Comparison of ENCODE assay signal across 14 cellular contexts in genomic region chr5:150460781-150461180, GRCh38. TPM values are rescaled to one million over a fixed set of nuclear protein-coding genes. Genes with fewer than 3 reads are reported as not detected.
DNase-seq lines count a peak whose midpoint lies in the region; ATAC-seq, FAIRE-seq and TF ChIP-seq lines count a peak whose summit lies in the region.
"Had no signal": no experiment of that assay in that cellular context is flagged by ENCODE, and none has a peak within 500 bp of the region (broad histone marks: within the 10 kb centered on the region; RNA-seq: fewer than 3 reads in every experiment).

No MANE protein-coding gene starts in this region.

- peaks cover 3% of the 10 kb centered on the region for H3K4me1 Mint-ChIP-seq in type B pancreatic cell (ENCODE audit: unreplicated experiment)

- H2AFZ ChIP-seq in IMR-90 (replicated peaks; ENCODE audit: low read length, poor library complexity), result peak overlapping the region; percentile 65
- peak overlapping the region; percentile 33; the same call in 1 of the 2 replicates for H2AFZ ChIP-seq in H1 (ENCODE audit: low read length)

- no peaks in the 10 kb centered on the region for H3K23me2 ChIP-seq in H1 (ENCODE audit: low read depth, low read length)

- peak overlapping the region; percentile 33 for H2AK9ac ChIP-seq in IMR-90 (replicated peaks; ENCODE audit: low read depth, low read length, poor library complexity)

- DNase-seq in cardiac muscle cell (ENCODE audit: low read depth in 1 of 2, low spot score in 1 of 2) (no peak), heart left ventricle (no peak), IMR-90 (no peak), H1 (ENCODE audit: low read depth in 1 of 2, low spot score in 2 of 2) (no peak), type B pancreatic cell (ENCODE audit: extremely low spot score, unreplicated experiment) (no peak), foreskin melanocyte (no peak), C1 segment of cervical spinal cord (lab: John Stamatoyannopoulos, UW) (no peak), mucosa of gallbladder (ENCODE audit: low spot score) (no peak)
- DNase-seq: hypothalamus, NCI-H187 had no signal

- no peak for TF ChIP-seq RAD21 in IMR-90 (IDR thresholded peaks at IDR 0.05; ENCODE audit: low read length)
- no peak for TF ChIP-seq RAD21 in H1 (IDR thresholded peaks at IDR 0.05 in 1 of 2, conservative IDR thresholded peaks at IDR 0.05 in 1 of 2; ENCODE audit: low read depth in 2 of 2, low read length in 2 of 2)

- H3K79me1 ChIP-seq in IMR-90 (ENCODE audit: low read depth in 1 of 2, low read length in 2 of 2) (0 out of 4 replicates have a peak, but pooled peaks cover 0 to 6% of the 10 kb centered on the region in 2 experiments), H1 (ENCODE audit: low read depth, low read length) (no peaks in the 10 kb centered on the region)

- peak overlapping the region; percentile 69 for H3K4ac ChIP-seq in IMR-90 (ENCODE audit: low read depth, low read length)
- peak overlapping the region; percentile 23 for H3K4ac ChIP-seq in H1 (replicated peaks; ENCODE audit: insufficient read length, low read depth, low read length)

- H4K5ac ChIP-seq in IMR-90 (ENCODE audit: low read depth, low read length) (peak overlapping the region; percentile 38; the same call in 1 of the 2 replicates), H1 (ENCODE audit: insufficient read length, low read depth, low read length) (peak overlapping the region; percentile 55)

- POLR2A ChIA-PET in IMR-90 (lab: Charles Lee; ENCODE audit: unreplicated experiment) (no interaction called here), H1 (lab: Charles Lee; ENCODE audit: partially characterized antibody) (interaction anchor here (0.7 to 3.8 kb wide), 16 partner anchors 11 to 239 kb away, joined by 3 to 38 read pairs (median 4); partner anchors contain the start of gene RPS14)

- no peak for TF ChIP-seq POLR2A in heart left ventricle (IDR thresholded peaks at IDR 0.05)
- no peak for TF ChIP-seq POLR2A in IMR-90 (IDR thresholded peaks at IDR 0.05; ENCODE audit: low read depth, low read length)
- TF ChIP-seq POLR2A in H1 (IDR thresholded peaks at IDR 0.05; ENCODE audit: control extremely low read depth in 1 of 2, low read depth in 2 of 2, low read length in 2 of 2), result no peak

- H3K23ac ChIP-seq in IMR-90 (ENCODE audit: low read depth, low read length) (peak overlapping the region; percentile 26; the same call in 1 of the 2 replicates), H1 (ENCODE audit: insufficient read length) (no peak overlapping the region)

- intact Hi-C loops in heart left ventricle (cut with DNase I) (loop anchor here in 8 of 10 donors (5.0 to 10.0 kb wide), 5 partner anchors 37 to 384 kb away; partner anchors contain the start of gene IRGM (in 1 of the 8)), IMR-90 (cut with micrococcal nuclease) (no loop called here)

- TF ChIP-seq CTCF in cardiac muscle cell (IDR thresholded peaks at IDR 0.05; ENCODE audit: low read depth, low read length), result no peak
- TF ChIP-seq CTCF in heart left ventricle (IDR thresholded peaks at IDR 0.05), result no peak
- TF ChIP-seq CTCF in IMR-90 (conservative IDR thresholded peaks at IDR 0.05; ENCODE audit: low read depth, low read length), result no peak
- TF ChIP-seq CTCF in H1 (IDR thresholded peaks at IDR 0.05; ENCODE audit: control extremely low read depth in 1 of 3, insufficient read depth in 1 of 3, low read depth in 1 of 3, low read length in 3 of 3), result no peak
- no peak for TF ChIP-seq CTCF in type B pancreatic cell (conservative IDR thresholded peaks at IDR 0.05)

- peak overlapping the region; percentile 21; the same call in 1 of the 2 replicates for H2BK20ac ChIP-seq in IMR-90 (ENCODE audit: low read depth, low read length)
- H2BK20ac ChIP-seq in H1 (ENCODE audit: low read length), result peak overlapping the region; percentile 99; the same call in 1 of the 2 replicates

- no peak overlapping the region for H3K4me2 ChIP-seq in IMR-90 (ENCODE audit: low read depth, low read length)
- H3K4me2 ChIP-seq in H1 (ENCODE audit: insufficient read depth in 1 of 2, low read depth in 2 of 2, low read length in 2 of 2), result peak overlapping the region; percentile 16 to 31; a peak in 1 of 4 replicates

- H2BK120ac ChIP-seq in IMR-90 (ENCODE audit: low read depth, low read length) (peak overlapping the region; percentile 52), H1 (replicated peaks; ENCODE audit: low read depth, low read length) (no peak overlapping the region)

- H3K4me1 ChIP-seq in cardiac muscle cell (ENCODE audit: low read depth) (peaks cover 13% of the 10 kb centered on the region), heart left ventricle (peaks cover 0 to 30% (median 19%) of the 10 kb centered on the region in 12 donors), IMR-90 (ENCODE audit: control insufficient read depth, insufficient read depth, low read length) (peaks cover 7% of the 10 kb centered on the region), H1 (replicated peaks in 1 of 4; ENCODE audit: control insufficient read depth in 3 of 4, insufficient read depth in 4 of 4, low read length in 3 of 4) (peaks cover 3 to 26% (median 12%) of the 10 kb centered on the region in 4 experiments)

- no peak for TF ChIP-seq EP300 in H1 (IDR thresholded peaks at IDR 0.05; ENCODE audit: borderline replicate concordance in 1 of 2, low read depth in 2 of 2, low read length in 2 of 2)

- H4K20me1 ChIP-seq in IMR-90 (ENCODE audit: insufficient read depth, low read length), result no peaks in the 10 kb centered on the region
- no peaks in the 10 kb centered on the region for H4K20me1 ChIP-seq in H1 (replicated peaks in 1 of 2; ENCODE audit: control insufficient read depth in 1 of 2, insufficient read depth in 2 of 2, low read length in 2 of 2)

- H2BK12ac ChIP-seq in H1 (ENCODE audit: low read depth, low read length), result peak overlapping the region; percentile 94

- H3K9ac ChIP-seq in IMR-90 (ENCODE audit: low read depth, low read length) (no peak overlapping the region), H1 (replicated peaks in 1 of 4; ENCODE audit: extremely low read depth in 1 of 4, low read depth in 3 of 4, low read length in 3 of 4) (no peak overlapping the region)

- H4K91ac ChIP-seq in IMR-90 (ENCODE audit: insufficient read depth, low read depth, low read length) (peak overlapping the region; percentile 74), H1 (replicated peaks; ENCODE audit: insufficient read length, low read length) (peak overlapping the region; percentile 59)

- H3K27ac Mint-ChIP-seq in type B pancreatic cell, result peak overlapping the region; percentile 11
- H3K27ac Mint-ChIP-seq: activated T-cell treated with anti-CD3 and anti-CD28 coated beads, Interleukin-2, amount 50 U/mL, for 72 hours; progenitor cell of endocrine pancreas; stimulated activated effector memory CD8-positive, alpha-beta T cell treated with anti-CD3 and anti-CD28 coated beads, Interleukin-12 subunit alpha, Interleukin-12 subunit beta, amount 100 ng/mL, for 72 hours had no signal

- dilution Hi-C loops in IMR-90 (cut with HindIII; ENCODE audit: low sequenced_read_pairs, unreplicated experiment), result no loop called here

- H3K79me2 ChIP-seq in H1 (ENCODE audit: control insufficient read depth in 1 of 2, insufficient read depth in 2 of 2, low read length in 2 of 2), result no peaks in the 10 kb centered on the region

- no peak overlapping the region; a peak in 1 of 4 replicates for H4K8ac ChIP-seq in IMR-90 (ENCODE audit: low read depth in 2 of 2, low read length in 2 of 2)
- H4K8ac ChIP-seq in H1 (ENCODE audit: extremely low read depth, insufficient read depth, low read length), result 0 out of 2 replicates have a peak overlapping the region, but pooled peaks have one; percentile 69

- no TSS peak for BruUV-seq in IMR-90 (replicated peaks; lab: Mats Ljungman, UMichigan)

- peak overlapping the region; percentile 94 for H2AK5ac ChIP-seq in IMR-90 (ENCODE audit: low read depth, low read length)
- no peak overlapping the region; the same call in 1 of the 2 replicates for H2AK5ac ChIP-seq in H1 (ENCODE audit: low read depth, low read length)

- H3K27me3 ChIP-seq in cardiac muscle cell (no peaks in the 10 kb centered on the region), heart left ventricle (no peaks in the 10 kb centered on the region), IMR-90 (ENCODE audit: control insufficient read depth, insufficient read depth, low read length) (no peaks in the 10 kb centered on the region), H1 (replicated peaks in 1 of 4; ENCODE audit: control insufficient read depth in 3 of 4, extremely low read depth in 1 of 4, insufficient read depth in 3 of 4, low read length in 3 of 4) (no peaks in the 10 kb centered on the region)

- H3K14ac ChIP-seq in IMR-90 (replicated peaks; ENCODE audit: low read depth, low read length), result 0 out of 2 replicates have a peak overlapping the region, but pooled peaks have one; percentile 40
- H3K14ac ChIP-seq in H1 (ENCODE audit: insufficient read length), result no peak overlapping the region

- in situ Hi-C loops in IMR-90 (cut with MboI; ENCODE audit: low sequenced_read_pairs), result loop anchor here (5.0 to 10.0 kb wide), 3 partner anchors 62 to 384 kb away; partner anchors contain the start of gene IRGM

- H3K18ac ChIP-seq in IMR-90 (ENCODE audit: low read depth, low read length) (0 out of 2 replicates have a peak overlapping the region, but pooled peaks have one; percentile 60), H1 (ENCODE audit: extremely low read depth, low read length) (peak overlapping the region; percentile 97)

- H3K9me3 ChIP-seq in cardiac muscle cell (ENCODE audit: low read depth) (no peaks in the 10 kb centered on the region), heart left ventricle (no peaks in the 10 kb centered on the region), IMR-90 (ENCODE audit: control insufficient read depth, insufficient read depth, low read length) (no peaks in the 10 kb centered on the region), H1 (ENCODE audit: insufficient read depth in 2 of 2, low read depth in 1 of 2, low read length in 1 of 2) (no peaks in the 10 kb centered on the region)
- H3K9me3 ChIP-seq: lower lobe of right lung had no signal

- no peak overlapping the region for H3K56ac ChIP-seq in IMR-90 (ENCODE audit: extremely low read depth, insufficient read depth, low read length)
- H3K56ac ChIP-seq in H1 (replicated peaks; ENCODE audit: insufficient read length, low read depth, low read length), result no peak overlapping the region

- no peaks in the 10 kb centered on the region for H3K9me3 Mint-ChIP-seq in type B pancreatic cell
- H3K9me3 Mint-ChIP-seq: activated T-cell treated with anti-CD3 and anti-CD28 coated beads, Interleukin-2, amount 50 U/mL, for 72 hours; stimulated activated effector memory CD8-positive, alpha-beta T cell treated with anti-CD3 and anti-CD28 coated beads, Interleukin-12 subunit alpha, Interleukin-12 subunit beta, amount 100 ng/mL, for 72 hours had no signal

- H3K36me3 ChIP-seq in cardiac muscle cell, result no peaks in the 10 kb centered on the region
- no peaks in the 10 kb centered on the region for H3K36me3 ChIP-seq in heart left ventricle
- H3K36me3 ChIP-seq in IMR-90 (ENCODE audit: control insufficient read depth, insufficient read depth, low read length), result no peaks in the 10 kb centered on the region
- no peaks in the 10 kb centered on the region for H3K36me3 ChIP-seq in H1 (ENCODE audit: control insufficient read depth in 2 of 4, insufficient read depth in 4 of 4, low read length in 3 of 4)
- H3K36me3 ChIP-seq: lower lobe of right lung had no signal

- H2BK15ac ChIP-seq in IMR-90 (ENCODE audit: low read depth, low read length), result peak overlapping the region; percentile 48; the same call in 1 of the 3 replicates
- H2BK15ac ChIP-seq in H1 (ENCODE audit: low read length), result 0 out of 2 replicates have a peak overlapping the region, but pooled peaks have one; percentile 61

- H3K27ac ChIP-seq in cardiac muscle cell (peak overlapping the region; percentile 55), heart left ventricle (no peak overlapping the region), IMR-90 (ENCODE audit: insufficient read depth, low read length) (no peak overlapping the region), H1 (ENCODE audit: low read depth, low read length) (no peak overlapping the region)
- H3K27ac ChIP-seq: lower lobe of right lung had no signal

- no peak overlapping the region for H3K4me3 Mint-ChIP-seq in type B pancreatic cell
- H3K4me3 Mint-ChIP-seq: stimulated activated effector memory CD8-positive, alpha-beta T cell treated with anti-CD3 and anti-CD28 coated beads, Interleukin-12 subunit alpha, Interleukin-12 subunit beta, amount 100 ng/mL, for 72 hours had no signal

- CTCF ChIA-PET in IMR-90 (lab: Yijun Ruan, JAX), result no interaction called here
- CTCF ChIA-PET in H1 (lab: Charles Lee; ENCODE audit: partially characterized antibody), result interaction anchor here (0.6 to 13.5 kb wide), 15 partner anchors 11 to 386 kb away, joined by 3 to 209 read pairs (median 5); partner anchors contain the start of genes IRGM and RPS14

- H2BK5ac ChIP-seq in IMR-90 (ENCODE audit: low read depth, low read length, poor library complexity, severe bottlenecking) (no peak overlapping the region), H1 (ENCODE audit: low read depth, low read length) (peak overlapping the region; percentile 93)

- FAIRE-seq in H1 (lab: Jason Lieb, UNC), result no peak

- H3K27me3 Mint-ChIP-seq in type B pancreatic cell, result no peaks in the 10 kb centered on the region
- H3K27me3 Mint-ChIP-seq: progenitor cell of endocrine pancreas had no signal

- ATAC-seq in heart left ventricle, result no peak
- ATAC-seq in IMR-90 (ENCODE audit: low read depth), result no peak
- ATAC-seq: activated T-cell treated with anti-CD3 and anti-CD28 coated beads, Interleukin-2, amount 50 U/mL, for 72 hours; lower lobe of right lung; stimulated activated effector memory CD8-positive, alpha-beta T cell treated with anti-CD3 and anti-CD28 coated beads, Interleukin-12 subunit alpha, Interleukin-12 subunit beta, amount 100 ng/mL, for 72 hours had no signal

- WGBS in heart left ventricle, 4 donors, result 53 to 64% (median 55%) methylated on average over 2 of the region's 2 CpGs
- WGBS in IMR-90 (ENCODE audit: extremely low coverage in 2 of 2, insufficient read length in 1 of 2), 2 experiments, result no CpG with 5 or more reads among the region's 2 CpGs
- 64% methylated on average over 2 of the region's 2 CpGs; no CpG with 5 or more reads in 1 of the 2 experiments for WGBS in H1 (ENCODE audit: extremely low coverage in 1 of 2, insufficient coverage in 1 of 2, insufficient read length in 1 of 2, insufficient replicate concordance in 2 of 2, low coverage in 1 of 2, low lambda C conversion rate in 2 of 2, missing lambda C conversion rate in 1 of 2), 2 experiments

- H3K4me3 ChIP-seq in cardiac muscle cell (no peak overlapping the region), heart left ventricle (no peak overlapping the region), IMR-90 (ENCODE audit: insufficient read depth, low read depth, low read length) (no peak overlapping the region), H1 (ENCODE audit: extremely low read depth in 1 of 4, insufficient read depth in 2 of 4, low read depth in 3 of 4, low read length in 4 of 4) (no peak overlapping the region)
- H3K4me3 ChIP-seq: lower lobe of right lung had no signal

- H3K36me3 Mint-ChIP-seq in type B pancreatic cell, result no peaks in the 10 kb centered on the region

- H3K9me1 ChIP-seq in IMR-90 (ENCODE audit: insufficient read depth, low read length), result no peaks in the 10 kb centered on the region; the same call in 1 of the 2 replicates

RNA-seq across cellular contexts. Expression of gene RPS14, which starts 11.2 kb away (rescaled TPM):
- total RNA-seq in cardiac muscle cell (2,228 and 2,781 TPM in 2 replicates), heart left ventricle (1,000 to 10,000 TPM; 1,031 to 1,428 (median 1,294) TPM), IMR-90 (2012; rRNA removed) (7,310 and 7,583 TPM in 2 replicates), type B pancreatic cell (ENCODE audit: low replicate concordance) (2,469 and 2,543 TPM in 2 replicates), mucosa of gallbladder (1,424 TPM)
- polyA plus RNA-seq in cardiac muscle cell (1,307 and 1,584 TPM in 2 replicates), heart left ventricle (1,000 to 10,000 TPM; 1,822 to 3,474 TPM), IMR-90 (2012; rRNA removed) (6,296 and 6,747 TPM in 2 replicates), H1 (2011; rRNA removed) (5,579 and 6,423 TPM in 2 replicates)
- 5,609 and 17,745 TPM in 2 replicates for polyA plus RNA-seq in IMR-90 (2012; cell fraction: cytosol; rRNA removed)
- polyA plus RNA-seq in IMR-90 (2012; cell fraction: nucleus; rRNA removed; ENCODE audit: low replicate concordance), result 873 and 3,349 TPM in 2 replicates
- total RNA-seq in H1 (2021; fragmentation: NEBNext Ultra II Directional; extraction: Animal tissue kit (Norgen Biotek cat#: 25700)), result 2,548 and 2,599 TPM in 2 replicates
- 6,153 TPM for polyA plus RNA-seq in H1 (2011; cell fraction: cytosol; rRNA removed)
- 2,076 TPM for polyA plus RNA-seq in H1 (2011; cell fraction: nucleus; rRNA removed)
- polyA plus RNA-seq in H1 (2012, experiment 1 of 2), result 3,315 to 4,827 TPM (median 4,072 TPM) in 4 replicates
- polyA plus RNA-seq in H1 (2012, experiment 2 of 2), result 7,349 TPM
- 3,849 TPM for polyA plus RNA-seq in H1 (2013, experiment 1 of 2)
- polyA plus RNA-seq in H1 (2013, experiment 2 of 2), result 4,074 TPM
- polyA minus RNA-seq in H1 (2011; rRNA and poly(A)+ RNA removed), result 913 and 940 TPM in 2 replicates
- polyA minus RNA-seq in H1 (2011; cell fraction: cytosol; rRNA and poly(A)+ RNA removed), result 455 TPM
- polyA minus RNA-seq in H1 (2011; cell fraction: nucleus; rRNA and poly(A)+ RNA removed), result 375 TPM

RNA-seq across cellular contexts. Expression of gene NDST1, which starts 47.1 kb away (rescaled TPM):
- total RNA-seq in cardiac muscle cell (79.8 and 97.6 TPM in 2 replicates), heart left ventricle (100 to 1,000 TPM in 2 of 9 donors, 10 to 100 TPM in 7; 50.2 to 156 (median 68.5) TPM), IMR-90 (2012; rRNA removed) (30.3 and 30.5 TPM in 2 replicates), type B pancreatic cell (ENCODE audit: low replicate concordance) (96.5 and 101 TPM in 2 replicates), mucosa of gallbladder (80.7 TPM)
- polyA plus RNA-seq in cardiac muscle cell (26.6 and 34.9 TPM in 2 replicates), heart left ventricle (10 to 100 TPM; 32.1 to 53.5 TPM), IMR-90 (2012; rRNA removed) (80.4 and 101 TPM in 2 replicates), H1 (2011; rRNA removed) (27.0 and 37.7 TPM in 2 replicates)
- 41.4 and 74.0 TPM in 2 replicates for polyA plus RNA-seq in IMR-90 (2012; cell fraction: cytosol; rRNA removed)
- polyA plus RNA-seq in IMR-90 (2012; cell fraction: nucleus; rRNA removed; ENCODE audit: low replicate concordance), result 81.4 and 121 TPM in 2 replicates
- total RNA-seq in H1 (2021; fragmentation: NEBNext Ultra II Directional; extraction: Animal tissue kit (Norgen Biotek cat#: 25700)), result 70.1 and 72.0 TPM in 2 replicates
- 21.2 TPM for polyA plus RNA-seq in H1 (2011; cell fraction: cytosol; rRNA removed)
- polyA plus RNA-seq in H1 (2011; cell fraction: nucleus; rRNA removed), result 50.8 TPM
- polyA plus RNA-seq in H1 (2012, experiment 1 of 2), result 28.7 to 34.5 TPM (median 31.7 TPM) in 4 replicates
- polyA plus RNA-seq in H1 (2012, experiment 2 of 2), result 30.3 TPM
- polyA plus RNA-seq in H1 (2013, experiment 1 of 2), result 30.1 TPM
- polyA plus RNA-seq in H1 (2013, experiment 2 of 2), result 32.9 TPM
- 41.4 and 47.8 TPM in 2 replicates for polyA minus RNA-seq in H1 (2011; rRNA and poly(A)+ RNA removed)
- polyA minus RNA-seq in H1 (2011; cell fraction: cytosol; rRNA and poly(A)+ RNA removed), result 32.1 TPM
- polyA minus RNA-seq in H1 (2011; cell fraction: nucleus; rRNA and poly(A)+ RNA removed), result 37.9 TPM

RNA-seq across cellular contexts. Expression of gene CD74, which starts 48.1 kb away (rescaled TPM):
- total RNA-seq in cardiac muscle cell, result 11.7 and 12.6 TPM in 2 replicates
- 16.3 and 23.7 TPM in 2 replicates for polyA plus RNA-seq in cardiac muscle cell
- total RNA-seq in heart left ventricle, result 1,000 to 10,000 TPM in 2 of 9 donors, 100 to 1,000 TPM in 7; 139 to 2,756 (median 300) TPM
- 100 to 1,000 TPM; 147 to 208 TPM for polyA plus RNA-seq in heart left ventricle
- total RNA-seq in IMR-90 (2012; rRNA removed), result 0.18 and 0.28 TPM in 2 replicates
- polyA plus RNA-seq in IMR-90 (2012; rRNA removed), result 1.1 and 1.5 TPM in 2 replicates
- 1.4 and 3.4 TPM in 2 replicates for polyA plus RNA-seq in IMR-90 (2012; cell fraction: cytosol; rRNA removed)
- polyA plus RNA-seq in IMR-90 (2012; cell fraction: nucleus; rRNA removed; ENCODE audit: low replicate concordance), result 0.60 and 0.64 TPM in 2 replicates
- total RNA-seq in H1 (2021; fragmentation: NEBNext Ultra II Directional; extraction: Animal tissue kit (Norgen Biotek cat#: 25700)), result 45.9 and 48.6 TPM in 2 replicates
- 61.0 and 61.8 TPM in 2 replicates for polyA plus RNA-seq in H1 (2011; rRNA removed)
- 32.2 TPM for polyA plus RNA-seq in H1 (2011; cell fraction: cytosol; rRNA removed)
- 47.9 TPM for polyA plus RNA-seq in H1 (2011; cell fraction: nucleus; rRNA removed)
- polyA plus RNA-seq in H1 (2012, experiment 1 of 2), result 52.7 to 98.5 TPM (median 93.0 TPM) in 4 replicates
- 84.1 TPM for polyA plus RNA-seq in H1 (2012, experiment 2 of 2)
- 152 TPM for polyA plus RNA-seq in H1 (2013, experiment 1 of 2)
- polyA plus RNA-seq in H1 (2013, experiment 2 of 2), result 192 TPM
- 25.9 and 26.9 TPM in 2 replicates for polyA minus RNA-seq in H1 (2011; rRNA and poly(A)+ RNA removed)
- 37.9 TPM for polyA minus RNA-seq in H1 (2011; cell fraction: cytosol; rRNA and poly(A)+ RNA removed)
- polyA minus RNA-seq in H1 (2011; cell fraction: nucleus; rRNA and poly(A)+ RNA removed), result 26.2 TPM
- total RNA-seq in type B pancreatic cell (ENCODE audit: low replicate concordance), result 24.9 and 37.2 TPM in 2 replicates
- total RNA-seq in mucosa of gallbladder, result 1,336 TPM
